ENCODE assay signal across 9 cellular contexts in genomic region chr5:154311362-154311761, GRCh38.
DNase-seq lines count a peak whose midpoint lies in the region; ATAC-seq, FAIRE-seq and TF ChIP-seq lines count a peak whose summit lies in the region.
"Had no signal": no experiment of that assay in that cellular context is flagged by ENCODE, and none has a peak within 500 bp of the region (broad histone marks: within the 10 kb centered on the region; RNA-seq: fewer than 3 reads in every experiment).

No MANE protein-coding gene starts in this region.

- no peak overlapping the region for H2AFZ ChIP-seq in HepG2 (ENCODE audit: low read length)

- H3K27ac Mint-ChIP-seq in activated T-helper 17 cell treated with anti-CD3 and anti-CD28 coated beads, Interleukin-2, amount 50 U/mL, for 72 hours = peak overlapping the region; percentile 62
- peak overlapping the region; percentile 83 for H3K27ac Mint-ChIP-seq in stimulated activated effector memory CD8-positive, alpha-beta T cell treated with anti-CD3 and anti-CD28 coated beads, Interleukin-12 subunit alpha, Interleukin-12 subunit beta, amount 100 ng/mL, for 72 hours

- H4K20me1 ChIP-seq in HepG2 (ENCODE audit: insufficient read depth, low read length) = no peaks in the 10 kb centered on the region

- H3K9ac ChIP-seq in HepG2 (ENCODE audit: insufficient read depth, low read depth, low read length) = no peak overlapping the region

- H3K27me3 ChIP-seq in HepG2 (ENCODE audit: control insufficient read depth in 1 of 2, insufficient read depth in 2 of 2, low read length in 2 of 2) = no peaks in the 10 kb centered on the region
- no peaks in the 10 kb centered on the region for H3K27me3 ChIP-seq in right lobe of liver

- TF ChIP-seq POLR2A in HepG2 (IDR thresholded peaks at IDR 0.05; ENCODE audit: insufficient read depth in 1 of 2, low read depth in 2 of 2, low read length in 2 of 2) (no peak), right lobe of liver (IDR thresholded peaks at IDR 0.05) (no peak)

- TF ChIP-seq EP300 in HepG2 (IDR thresholded peaks at IDR 0.05; ENCODE audit: low read depth in 2 of 2, low read length in 2 of 2) (no peak), HepG2 (CRISPR knock-in tag; IDR thresholded peaks at IDR 0.05; ENCODE audit: borderline replicate concordance) (no peak)

- in situ Hi-C loops in HepG2 (cut with HindIII; ENCODE audit: extremely low pct_ligation_motif_present, low pct_unique_long_range_greater_than_20kb) = no loop called here
- in situ Hi-C loops in ACHN (cut with HindIII; ENCODE audit: low pct_ligation_motif_present, low pct_unique_long_range_greater_than_20kb, low sequenced_read_pairs) = no loop called here

- no peak for FAIRE-seq in HepG2 (lab: Jason Lieb, UNC)

- peaks cover 26% of the 10 kb centered on the region for H3K4me1 Mint-ChIP-seq in activated T-helper 17 cell treated with anti-CD3 and anti-CD28 coated beads, Interleukin-2, amount 50 U/mL, for 72 hours
- peaks cover 57% of the 10 kb centered on the region for H3K4me1 Mint-ChIP-seq in stimulated activated effector memory CD8-positive, alpha-beta T cell treated with anti-CD3 and anti-CD28 coated beads, Interleukin-12 subunit alpha, Interleukin-12 subunit beta, amount 100 ng/mL, for 72 hours

- H3K4me3 ChIP-seq in HepG2 (replicated peaks in 1 of 3; ENCODE audit: insufficient read depth in 1 of 3, low read depth in 2 of 3, low read length in 3 of 3) = no peak overlapping the region
- no peak overlapping the region for H3K4me3 ChIP-seq in right lobe of liver

- no TSS peak for BruUV-seq in HepG2 (replicated peaks; lab: Mats Ljungman, UMichigan)

- 79% methylated on average over 5 of the region's 5 CpGs for WGBS in HepG2 (ENCODE audit: low lambda C conversion rate)
- 74% methylated on average over 4 of the region's 5 CpGs for WGBS in right lobe of liver (ENCODE audit: insufficient coverage, low coverage, low lambda C conversion rate, missing lambda C conversion rate)

- DNase-seq in HepG2 (ENCODE audit: low spot score) = no peak
- DNase-seq in right lobe of liver = no peak
- DNase-seq in stimulated activated effector memory CD8-positive, alpha-beta T cell treated with anti-CD3 and anti-CD28 coated beads, Interleukin-12 subunit alpha, Interleukin-12 subunit beta, amount 100 ng/mL, for 72 hours (ENCODE audit: low spot score in 2 of 2) = no peak
- no peak for DNase-seq in ACHN
- no peak for DNase-seq in RPMI8226
- no peak for DNase-seq in NCI-H2029 treated with DMSO at 0.1 percent for 48 hours (lab: John Stamatoyannopoulos, UW)
- DNase-seq: NCI-H1436 had no signal

- intact Hi-C loops in HepG2 (cut with micrococcal nuclease; ENCODE audit: unreplicated experiment) (no loop called here), right lobe of liver (cut with DNase I) (no loop called here)

- no peaks in the 10 kb centered on the region for H3K27me3 Mint-ChIP-seq in activated T-helper 17 cell treated with anti-CD3 and anti-CD28 coated beads, Interleukin-2, amount 50 U/mL, for 72 hours

- H3K27ac ChIP-seq in HepG2 (ENCODE audit: extremely low read length, insufficient read depth, low read length) (no peak overlapping the region), right lobe of liver (no peak overlapping the region)

- no peaks in the 10 kb centered on the region for H3K9me3 Mint-ChIP-seq in activated T-helper 17 cell treated with anti-CD3 and anti-CD28 coated beads, Interleukin-2, amount 50 U/mL, for 72 hours
- H3K9me3 Mint-ChIP-seq in stimulated activated effector memory CD8-positive, alpha-beta T cell treated with anti-CD3 and anti-CD28 coated beads, Interleukin-12 subunit alpha, Interleukin-12 subunit beta, amount 100 ng/mL, for 72 hours = no peaks in the 10 kb centered on the region

- no peak for TF ChIP-seq RAD21 in HepG2 (CRISPR knock-in tag; IDR thresholded peaks at IDR 0.05)

- no peaks in the 10 kb centered on the region for H3K79me2 ChIP-seq in HepG2 (ENCODE audit: insufficient read depth, low read length)

- H3K9me3 ChIP-seq in HepG2 (ENCODE audit: low read length) (no peaks in the 10 kb centered on the region), right lobe of liver (no peaks in the 10 kb centered on the region)

- H3K36me3 ChIP-seq in HepG2 (replicated peaks in 1 of 2; ENCODE audit: control insufficient read depth in 1 of 2, insufficient read depth in 2 of 2, low read length in 2 of 2) = no peaks in the 10 kb centered on the region
- H3K36me3 ChIP-seq in right lobe of liver = no peaks in the 10 kb centered on the region

- CTCF ChIA-PET in HepG2 (lab: Yijun Ruan, JAX; ENCODE audit: low intra/inter-chr PET ratio, low total read pairs) = no interaction called here

- peaks cover 6% of the 10 kb centered on the region for H3K36me3 Mint-ChIP-seq in activated T-helper 17 cell treated with anti-CD3 and anti-CD28 coated beads, Interleukin-2, amount 50 U/mL, for 72 hours (ENCODE audit: low read depth)
- no peaks in the 10 kb centered on the region for H3K36me3 Mint-ChIP-seq in stimulated activated effector memory CD8-positive, alpha-beta T cell treated with anti-CD3 and anti-CD28 coated beads, Interleukin-12 subunit alpha, Interleukin-12 subunit beta, amount 100 ng/mL, for 72 hours

- POLR2A ChIA-PET in HepG2 (lab: Yijun Ruan, JAX) = no interaction called here

- H3K4me3 Mint-ChIP-seq in activated T-helper 17 cell treated with anti-CD3 and anti-CD28 coated beads, Interleukin-2, amount 50 U/mL, for 72 hours = peak overlapping the region; percentile 39
- no peak overlapping the region for H3K4me3 Mint-ChIP-seq in stimulated activated effector memory CD8-positive, alpha-beta T cell treated with anti-CD3 and anti-CD28 coated beads, Interleukin-12 subunit alpha, Interleukin-12 subunit beta, amount 100 ng/mL, for 72 hours

- TF ChIP-seq CTCF in HepG2 (CRISPR knock-in tag; IDR thresholded peaks at IDR 0.05) (no peak), right lobe of liver (IDR thresholded peaks at IDR 0.05) (no peak)

- ATAC-seq in HepG2 = no peak
- ATAC-seq in right lobe of liver = no peak
- ATAC-seq in HG03280 (IDR thresholded peaks at IDR 0.05; ENCODE audit: unreplicated experiment) = peak; percentile 77
- peak; percentile 93 for ATAC-seq in activated T-helper 17 cell treated with anti-CD3 and anti-CD28 coated beads, Interleukin-2, amount 50 U/mL, for 72 hours (replicated peaks)
- ATAC-seq in stimulated activated effector memory CD8-positive, alpha-beta T cell treated with anti-CD3 and anti-CD28 coated beads, Interleukin-12 subunit alpha, Interleukin-12 subunit beta, amount 100 ng/mL, for 72 hours = peak; percentile 94

- no peak overlapping the region for H3K4me2 ChIP-seq in HepG2 (ENCODE audit: low read depth, low read length)

- H3K4me1 ChIP-seq in HepG2 (ENCODE audit: insufficient read depth, low read length) (no peaks in the 10 kb centered on the region), right lobe of liver (no peaks in the 10 kb centered on the region)

TF ChIP-seq in HepG2, 621 proteins besides CTCF, POLR2A, EP300 and RAD21:
- no peak for TF ChIP-seq GZF1 (CRISPR knock-in tag; IDR thresholded peaks at IDR 0.05)
- TF ChIP-seq CEBPB (IDR thresholded peaks at IDR 0.05; ENCODE audit: borderline replicate concordance, low read depth, low read length) = peak; percentile 47

Comparison
In these comparisons a context has a peak if more than half of its experiments do, and no peak if none do; other contexts are left out.
1. ATAC-seq: peak in HG03280 (single experiment), activated T-helper 17 cell treated with anti-CD3 and anti-CD28 coated beads, Interleukin-2, amount 50 U/mL, for 72 hours (single experiment) and stimulated activated effector memory CD8-positive, alpha-beta T cell treated with anti-CD3 and anti-CD28 coated beads, Interleukin-12 subunit alpha, Interleukin-12 subunit beta, amount 100 ng/mL, for 72 hours (single experiment); none in HepG2 (single experiment) and right lobe of liver (0 of 4).